In the genomic region with DNA sequence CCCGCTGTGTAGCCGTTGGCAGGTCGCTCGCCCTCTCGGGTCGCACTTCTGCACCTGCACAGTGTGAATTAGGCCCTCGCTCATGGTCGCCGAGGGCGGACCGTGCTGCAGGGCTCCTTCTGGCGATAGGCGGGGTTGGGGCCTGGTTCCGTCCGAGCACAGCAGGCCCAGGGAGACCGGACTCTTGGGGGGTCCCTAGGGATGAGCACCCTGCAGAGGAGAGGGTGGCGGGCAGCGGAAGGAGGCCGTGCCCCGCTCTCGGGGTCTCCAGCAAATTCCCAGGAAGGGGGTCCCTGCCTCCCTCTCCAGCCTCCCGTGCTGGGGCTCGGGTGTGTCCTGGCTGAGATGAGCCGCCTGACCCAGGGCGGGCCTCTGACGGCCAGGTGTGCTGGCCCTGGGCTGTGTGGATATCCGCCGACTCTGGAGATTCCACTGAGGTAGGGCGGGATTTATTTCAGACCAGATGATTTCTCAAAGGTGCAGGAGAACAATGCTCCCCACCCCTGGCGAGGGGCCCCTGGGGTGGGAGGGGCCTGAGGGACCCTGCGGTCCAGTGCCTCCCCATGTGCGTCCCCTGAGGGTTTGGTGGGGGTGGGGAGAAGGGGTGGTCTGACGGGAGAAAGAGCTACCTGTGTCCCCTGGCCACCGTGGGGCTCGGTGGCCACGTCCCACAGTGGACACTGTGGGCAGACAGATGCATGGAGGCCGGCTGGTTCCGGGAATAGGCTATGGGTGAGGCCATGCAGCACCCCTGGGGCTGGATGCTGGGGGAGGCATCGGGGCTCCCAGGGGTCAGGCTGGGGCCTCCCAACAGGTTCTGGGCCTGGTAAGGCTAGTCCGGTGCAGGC, we compare ENCODE assay signal across 8 cellular contexts. TPM values are rescaled to one million over a fixed set of nuclear protein-coding genes. Genes with fewer than 3 reads are reported as not detected.
A peak's percentile ranks its signal among the peaks of the same experiment; 100 is the strongest.
DNase-seq lines count a peak whose midpoint lies in the region; ATAC-seq lines count a peak whose summit lies in the region.

No MANE protein-coding gene starts in this region.

- peaks cover 0 to 3% (median 0%) of the 10 kb centered on the region in 3 donors for H3K36me3 Mint-ChIP-seq in CD8-positive, alpha-beta memory T cell

- DNase-seq in CD8-positive, alpha-beta memory T cell, result no peak
- DNase-seq in caudate nucleus (lab: John Stamatoyannopoulos, UW) (no peak), DMS153 (lab: John Stamatoyannopoulos, UW) (no peak), SJCRH30 (no peak), NCI-H524 (lab: John Stamatoyannopoulos, UW) (no peak), GM19240 (ENCODE audit: insufficient read length, low spot score) (no peak)

- H3K4me3 ChIP-seq in CD8-positive, alpha-beta memory T cell (ENCODE audit: low read length), result no peak overlapping the region
- H3K4me3 ChIP-seq in mononuclear cell (ENCODE audit: low read length) (peak overlapping the region; percentile 22), SJCRH30 (no peak overlapping the region)

- no peaks in the 10 kb centered on the region for H3K9me3 Mint-ChIP-seq in CD8-positive, alpha-beta memory T cell

- peak overlapping the region in 6 of 7 donors; percentile 38 to 78 (median 52) for H3K4me3 Mint-ChIP-seq in CD8-positive, alpha-beta memory T cell

- H3K27ac Mint-ChIP-seq in CD8-positive, alpha-beta memory T cell, result peak overlapping the region in 1 of 8 donors; percentile 30

- no peaks in the 10 kb centered on the region for H3K9me3 ChIP-seq in CD8-positive, alpha-beta memory T cell (ENCODE audit: low read length)
- H3K9me3 ChIP-seq in mononuclear cell (ENCODE audit: low read depth, low read length), result no peaks in the 10 kb centered on the region
- no peaks in the 10 kb centered on the region for H3K9me3 ChIP-seq in SJCRH30 (replicated peaks)

- H3K36me3 ChIP-seq in CD8-positive, alpha-beta memory T cell (ENCODE audit: insufficient read depth, low read length), result no peaks in the 10 kb centered on the region
- no peaks in the 10 kb centered on the region for H3K36me3 ChIP-seq in SJCRH30

- no peaks in the 10 kb centered on the region for H3K4me1 ChIP-seq in CD8-positive, alpha-beta memory T cell (ENCODE audit: insufficient read depth, low read length)
- H3K4me1 ChIP-seq in mononuclear cell (ENCODE audit: insufficient read depth, low read length), result peaks cover 22% of the 10 kb centered on the region
- H3K4me1 ChIP-seq in SJCRH30, result 0 out of 2 replicates have a peak, but pooled peaks cover 6% of the 10 kb centered on the region

- peaks cover 11% of the 10 kb centered on the region in 3 donors for H3K4me1 Mint-ChIP-seq in CD8-positive, alpha-beta memory T cell

- POLR2A ChIA-PET in CD8-positive, alpha-beta memory T cell (lab: Charles Lee), result no interaction called here

- CTCF ChIA-PET in CD8-positive, alpha-beta memory T cell (lab: Charles Lee), result no interaction called here

- ATAC-seq in HG02973 (IDR thresholded peaks at IDR 0.05; ENCODE audit: unreplicated experiment), result peak; percentile 3

- H3K27me3 ChIP-seq in CD8-positive, alpha-beta memory T cell (ENCODE audit: insufficient read depth, low read length, poor library complexity, severe bottlenecking), result no peaks in the 10 kb centered on the region
- H3K27me3 ChIP-seq in mononuclear cell (ENCODE audit: insufficient read depth, low read length), result no peaks in the 10 kb centered on the region
- H3K27me3 ChIP-seq in SJCRH30, result no peaks in the 10 kb centered on the region; the same call in 1 of the 2 replicates

- H3K27ac ChIP-seq in CD8-positive, alpha-beta memory T cell (ENCODE audit: low read depth, low read length), result no peak overlapping the region
- H3K27ac ChIP-seq in caudate nucleus (ENCODE audit: low read depth, low read length), result peak overlapping the region; percentile 21
- H3K27ac ChIP-seq in SJCRH30, result no peak overlapping the region

- H3K27me3 Mint-ChIP-seq in CD8-positive, alpha-beta memory T cell, result no peaks in the 10 kb centered on the region

RNA-seq across cellular contexts. Expression of a gene that starts 0.9 kb away (rescaled TPM):
- 1 to 10 TPM in 1 of 2 experiments, under 1 TPM in 1; 0.82 to 1.9 TPM for total RNA-seq in CD8-positive, alpha-beta memory T cell
- 1.5 TPM for polyA plus RNA-seq in CD8-positive, alpha-beta memory T cell
- total RNA-seq in mononuclear cell, result 2.2 TPM
- 0.13 and 0.51 TPM in 2 replicates for total RNA-seq in SJCRH30 (2014; rRNA removed; shearing (Covaris generic))

RNA-seq across cellular contexts. Expression of a gene that starts 27.1 kb away (rescaled TPM):
- 100 to 1,000 TPM; 163 to 164 TPM for total RNA-seq in CD8-positive, alpha-beta memory T cell
- polyA plus RNA-seq in CD8-positive, alpha-beta memory T cell, result 71.6 TPM
- total RNA-seq in mononuclear cell, result 61.9 TPM
- 177 and 183 TPM in 2 replicates for total RNA-seq in SJCRH30 (2014; rRNA removed; shearing (Covaris generic))

RNA-seq across cellular contexts. Expression of a gene that starts 36.1 kb away (rescaled TPM):
- total RNA-seq in CD8-positive, alpha-beta memory T cell, result 10 to 100 TPM; 27.6 to 30.6 TPM
- 42.1 TPM for polyA plus RNA-seq in CD8-positive, alpha-beta memory T cell
- total RNA-seq in mononuclear cell, result 12.1 TPM
- total RNA-seq in SJCRH30 (2014; rRNA removed; shearing (Covaris generic)), result 15.5 and 18.6 TPM in 2 replicates

RNA-seq across cellular contexts. Expression of a gene that starts 36.3 kb away (rescaled TPM):
- total RNA-seq in CD8-positive, alpha-beta memory T cell, result 100 to 1,000 TPM; 124 to 129 TPM
- 45.5 TPM for polyA plus RNA-seq in CD8-positive, alpha-beta memory T cell
- total RNA-seq in mononuclear cell, result 27.0 TPM
- 68.3 and 74.7 TPM in 2 replicates for total RNA-seq in SJCRH30 (2014; rRNA removed; shearing (Covaris generic))
